ENCODE assay signal across 9 cellular contexts in the genomic region with DNA sequence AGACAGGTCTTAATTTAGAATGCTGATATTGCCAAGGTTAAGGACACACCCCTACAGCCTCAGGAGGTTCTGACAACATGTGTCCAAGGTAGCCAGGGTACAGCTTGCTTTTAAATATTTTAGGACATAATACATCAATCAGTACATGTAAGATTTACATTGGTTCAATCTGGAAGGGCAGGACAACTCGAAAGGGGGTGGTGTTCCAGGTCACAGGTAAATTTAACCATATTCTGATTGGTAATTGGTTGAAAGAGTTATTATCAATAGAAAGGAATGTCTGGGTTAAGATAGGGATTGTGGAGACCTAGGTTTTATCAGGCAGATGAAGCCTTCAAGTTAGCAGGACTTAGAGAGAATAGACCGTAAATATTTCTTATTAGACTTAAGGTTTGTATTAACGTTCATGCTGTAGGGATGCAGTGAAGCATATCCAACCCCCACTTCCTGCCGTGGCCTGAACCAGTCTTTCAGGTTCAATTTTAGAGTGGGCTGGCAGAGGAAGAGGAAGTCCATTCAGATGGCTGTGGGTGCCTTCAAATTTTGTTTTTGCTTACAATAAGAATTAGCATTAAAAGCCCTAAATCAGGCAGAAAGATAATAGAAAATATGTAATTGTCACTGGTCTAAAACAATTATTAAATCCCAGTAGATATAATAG.
DNase-seq lines count a peak whose midpoint lies in the region; ATAC-seq and TF ChIP-seq lines count a peak whose summit lies in the region.
"Had no signal": no experiment of that assay in that cellular context is flagged by ENCODE, and none has a peak within 500 bp of the region (broad histone marks: within the 10 kb centered on the region; RNA-seq: fewer than 3 reads in every experiment).

No MANE protein-coding gene starts in this region.

- DNase-seq in left kidney (ENCODE audit: low read depth, low spot score) (peak; percentile 42), hepatic stellate cell (ENCODE audit: low spot score) (no peak), NCI-H2171 (lab: John Stamatoyannopoulos, UW) (no peak), WERI-Rb-1 (no peak)
- DNase-seq: immature natural killer cell had no signal

- no peaks in the 10 kb centered on the region for H3K36me3 ChIP-seq in WERI-Rb-1

- no peak for TF ChIP-seq CTCF in WERI-Rb-1 (IDR thresholded peaks at IDR 0.05; ENCODE audit: low read depth, low read length)

- no peak overlapping the region for H3K4me3 ChIP-seq in WERI-Rb-1 (ENCODE audit: low read depth, low read length)

- H3K27me3 ChIP-seq in WERI-Rb-1 (ENCODE audit: insufficient read depth, low read depth, severe bottlenecking): no peaks in the 10 kb centered on the region

- ATAC-seq in GM18870 (IDR thresholded peaks at IDR 0.05; ENCODE audit: unreplicated experiment) (peak; percentile 97), GM21786 (IDR thresholded peaks at IDR 0.05; ENCODE audit: unreplicated experiment) (peak; percentile 99), HG03457 (IDR thresholded peaks at IDR 0.05; ENCODE audit: unreplicated experiment) (peak; percentile 99)
- ATAC-seq: activated T-helper 17 cell treated with anti-CD3 and anti-CD28 coated beads, Interleukin-2, amount 50 U/mL, for 72 hours had no signal

- H3K9me3 ChIP-seq in WERI-Rb-1 (ENCODE audit: severe bottlenecking): no peaks in the 10 kb centered on the region

- no peak overlapping the region for H3K27ac ChIP-seq in WERI-Rb-1
